ENCODE assay signal across 8 cellular contexts in genomic region chr12:108884116-108885012, GRCh38. TPM values are rescaled to one million over a fixed set of nuclear protein-coding genes. Genes with fewer than 3 reads are reported as not detected.
A peak's percentile ranks its signal among the peaks of the same experiment; 100 is the strongest.
DNase-seq lines count a peak whose midpoint lies in the region; ATAC-seq and TF ChIP-seq lines count a peak whose summit lies in the region.

No MANE protein-coding gene starts in this region.

- no peak overlapping the region for H3K27ac ChIP-seq in CD8-positive, alpha-beta memory T cell (ENCODE audit: low read depth, low read length)
- H3K27ac ChIP-seq in ascending aorta, result no peak overlapping the region

- no peaks in the 10 kb centered on the region for H3K9me3 ChIP-seq in CD8-positive, alpha-beta memory T cell (ENCODE audit: low read length)
- H3K9me3 ChIP-seq in T-helper 17 cell (ENCODE audit: control insufficient read depth, low read length, poor library complexity, severe bottlenecking) (no peaks in the 10 kb centered on the region), ascending aorta (no peaks in the 10 kb centered on the region)

- peaks cover 0 to 4% (median 0%) of the 10 kb centered on the region in 3 donors for H3K4me1 Mint-ChIP-seq in CD8-positive, alpha-beta memory T cell
- no peaks in the 10 kb centered on the region for H3K4me1 Mint-ChIP-seq in T-helper 17 cell
- no peaks in the 10 kb centered on the region for H3K4me1 Mint-ChIP-seq in immature natural killer cell

- no peaks in the 10 kb centered on the region for H3K27me3 ChIP-seq in CD8-positive, alpha-beta memory T cell (ENCODE audit: insufficient read depth, low read length, poor library complexity, severe bottlenecking)
- H3K27me3 ChIP-seq in ascending aorta, result no peaks in the 10 kb centered on the region

- CTCF ChIA-PET in CD8-positive, alpha-beta memory T cell (lab: Charles Lee), result interaction anchor here (0.7 to 2.2 kb wide), 9 partner anchors 12 to 211 kb away, joined by 3 to 13 read pairs (median 3); partner anchors contain the start of genes ALKBH2 and SSH1

- POLR2A ChIA-PET in CD8-positive, alpha-beta memory T cell (lab: Charles Lee), result no interaction called here

- no peaks in the 10 kb centered on the region for H3K9me3 Mint-ChIP-seq in CD8-positive, alpha-beta memory T cell
- no peaks in the 10 kb centered on the region for H3K9me3 Mint-ChIP-seq in immature natural killer cell

- no peaks in the 10 kb centered on the region for H3K4me1 ChIP-seq in CD8-positive, alpha-beta memory T cell (ENCODE audit: insufficient read depth, low read length)
- H3K4me1 ChIP-seq in ascending aorta, result no peaks in the 10 kb centered on the region

- peak; percentile 90 for ATAC-seq in T-helper 17 cell
- ATAC-seq in GM19467 (IDR thresholded peaks at IDR 0.05; ENCODE audit: unreplicated experiment), result no peak
- no peak for ATAC-seq in HG02884 (IDR thresholded peaks at IDR 0.05; ENCODE audit: unreplicated experiment)

- H3K4me3 ChIP-seq in CD8-positive, alpha-beta memory T cell (ENCODE audit: low read length), result no peak overlapping the region
- no peak overlapping the region for H3K4me3 ChIP-seq in Jurkat, Clone E6-1 (ENCODE audit: low read length)
- no peak overlapping the region for H3K4me3 ChIP-seq in ascending aorta

- intact Hi-C loops in ascending aorta (cut with DNase I), result no loop called here

- no peak overlapping the region for H3K27ac Mint-ChIP-seq in CD8-positive, alpha-beta memory T cell
- no peak overlapping the region for H3K27ac Mint-ChIP-seq in T-helper 17 cell
- peak overlapping the region in 1 of 6 donors; percentile 48 for H3K27ac Mint-ChIP-seq in immature natural killer cell

- TF ChIP-seq CTCF in ascending aorta (IDR thresholded peaks at IDR 0.05), result peak in 2 of 3 experiments; percentile 17 to 34

- no peaks in the 10 kb centered on the region for H3K36me3 ChIP-seq in CD8-positive, alpha-beta memory T cell (ENCODE audit: insufficient read depth, low read length)
- H3K36me3 ChIP-seq in ascending aorta, result no peaks in the 10 kb centered on the region

- H3K4me3 Mint-ChIP-seq in CD8-positive, alpha-beta memory T cell, result no peak overlapping the region
- H3K4me3 Mint-ChIP-seq in T-helper 17 cell (no peak overlapping the region), immature natural killer cell (no peak overlapping the region)

- H3K27me3 Mint-ChIP-seq in CD8-positive, alpha-beta memory T cell, result peaks cover 0 to 7% of the 10 kb centered on the region in 2 donors
- H3K27me3 Mint-ChIP-seq in T-helper 17 cell (no peaks in the 10 kb centered on the region), immature natural killer cell (ENCODE audit: low read depth in 3 of 3) (no peaks in the 10 kb centered on the region)

- H3K36me3 Mint-ChIP-seq in CD8-positive, alpha-beta memory T cell, result no peaks in the 10 kb centered on the region
- H3K36me3 Mint-ChIP-seq in T-helper 17 cell (ENCODE audit: low read depth), result no peaks in the 10 kb centered on the region
- no peaks in the 10 kb centered on the region for H3K36me3 Mint-ChIP-seq in immature natural killer cell

- peak; percentile 33 to 71 (median 46) for DNase-seq in CD8-positive, alpha-beta memory T cell
- peak; percentile 52 for DNase-seq in Jurkat, Clone E6-1 (ENCODE audit: low read depth, low spot score)
- peak; percentile 41 to 67 (median 45) for DNase-seq in T-helper 17 cell
- peak in 1 of 2 donors; percentile 72 for DNase-seq in ascending aorta (ENCODE audit: low spot score in 2 of 2)
- peak; percentile 47 to 51 (median 49) for DNase-seq in immature natural killer cell
- peak; percentile 23 for DNase-seq in stimulated activated CD8-positive, alpha-beta memory T cell treated with anti-CD3 and anti-CD28 coated beads, Interleukin-12 subunit alpha, Interleukin-12 subunit beta, amount 100 ng/mL, for 4 hours (ENCODE audit: low read depth)

RNA-seq across cellular contexts. Expression of gene DAO, which starts 4.5 kb away (rescaled TPM):
- total RNA-seq in CD8-positive, alpha-beta memory T cell, result not detected
- polyA plus RNA-seq in CD8-positive, alpha-beta memory T cell, result not detected
- not detected for polyA plus RNA-seq in Jurkat, Clone E6-1 (2012; ENCODE audit: insufficient read depth, insufficient read length)
- not detected for total RNA-seq in T-helper 17 cell
- not detected for total RNA-seq in ascending aorta
- not detected for polyA plus RNA-seq in immature natural killer cell

RNA-seq across cellular contexts. Expression of gene SSH1, which starts 27.0 kb away (rescaled TPM):
- total RNA-seq in CD8-positive, alpha-beta memory T cell, result 10 to 100 TPM; 38.4 to 42.4 TPM
- 12.0 TPM for polyA plus RNA-seq in CD8-positive, alpha-beta memory T cell
- polyA plus RNA-seq in Jurkat, Clone E6-1 (2012; ENCODE audit: insufficient read depth, insufficient read length), result 8.1 TPM
- total RNA-seq in T-helper 17 cell, result 10 to 100 TPM; 22.3 to 31.2 TPM
- total RNA-seq in ascending aorta, result 16.1 TPM
- polyA plus RNA-seq in immature natural killer cell, result 10 to 100 TPM in 2 of 3 donors, under 1 TPM in 1; 0.66 to 34.9 (median 11.9) TPM
